In the genomic region with DNA sequence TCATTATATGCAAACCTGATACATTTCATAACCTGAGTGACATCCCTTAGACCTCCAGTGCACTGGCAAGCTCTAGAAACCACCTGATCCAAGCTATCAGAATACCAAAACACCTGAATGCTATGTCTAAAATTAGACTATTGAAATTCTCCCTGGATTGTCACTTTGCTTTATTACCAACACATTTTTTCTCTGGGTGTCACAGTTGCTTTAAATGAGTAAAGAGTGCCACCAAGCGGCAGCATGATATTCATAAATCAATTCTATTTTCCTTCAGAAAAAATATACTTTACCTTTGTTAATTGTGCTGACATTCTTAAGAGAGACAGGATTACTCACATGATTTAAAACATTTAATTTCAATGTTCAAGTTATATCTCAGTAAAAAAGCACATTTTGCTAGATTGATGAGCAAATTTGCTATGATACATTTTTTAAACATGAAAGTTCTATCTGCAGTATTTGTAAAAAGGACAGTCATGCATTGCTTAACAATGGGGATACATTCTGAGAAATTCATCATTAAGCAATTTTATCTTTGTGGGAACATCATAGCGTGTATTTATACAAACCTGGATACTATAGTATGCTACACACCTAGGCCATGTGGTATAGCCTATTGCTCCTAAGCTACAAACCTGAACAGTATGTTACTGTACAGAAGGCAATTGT, we compare ENCODE assay signal across 8 cellular contexts.
DNase-seq lines count a peak whose midpoint lies in the region; ATAC-seq and TF ChIP-seq lines count a peak whose summit lies in the region.

No MANE protein-coding gene starts in this region.

- no peak overlapping the region for H3K4me3 ChIP-seq in osteoblast (ENCODE audit: insufficient read depth, low read length)

- peaks cover 9% of the 10 kb centered on the region for H3K4me1 ChIP-seq in osteoblast (ENCODE audit: insufficient read depth, low read length)

- peak overlapping the region; percentile 9 for H3K27ac ChIP-seq in osteoblast (ENCODE audit: low read depth, low read length)

- H2AFZ ChIP-seq in osteoblast (ENCODE audit: low read length) = no peak overlapping the region

- DNase-seq in COR-L47 (lab: John Stamatoyannopoulos, UW) = peak; percentile 70
- DNase-seq in NCI-H2081 treated with DMSO at 0.1 percent for 48 hours (lab: John Stamatoyannopoulos, UW) = peak; percentile 30
- DNase-seq in activated CD4-positive, alpha-beta T cell treated with anti-CD3 and anti-CD28 coated beads for 4 hours = peak; percentile 25 to 39
- peak; percentile 38 to 69 for DNase-seq in erythroblast (lab: John Stamatoyannopoulos, UW)
- peak; percentile 67 for DNase-seq in osteoblast (ENCODE audit: insufficient read length, low spot score, missing footprints)
- DNase-seq in activated effector memory CD4-positive, alpha-beta T cell treated with Interleukin-2 at 50 U/mL for 16 hours = no peak

- peak overlapping the region; percentile 6 for H3K4me2 ChIP-seq in osteoblast (ENCODE audit: insufficient read depth, low read length)

- no peaks in the 10 kb centered on the region for H3K27me3 ChIP-seq in osteoblast (ENCODE audit: insufficient read depth, low read length)

- no peaks in the 10 kb centered on the region for H3K79me2 ChIP-seq in osteoblast (ENCODE audit: insufficient read depth, low read length)

- TF ChIP-seq POLR2A in erythroblast (IDR thresholded peaks at IDR 0.05; ENCODE audit: low read length) = no peak

- no peaks in the 10 kb centered on the region for H4K20me1 ChIP-seq in osteoblast (ENCODE audit: insufficient read depth, low read length)

- peak; percentile 45 for ATAC-seq in GM19351 (IDR thresholded peaks at IDR 0.05; ENCODE audit: unreplicated experiment)
- ATAC-seq in GM19035 (IDR thresholded peaks at IDR 0.05; ENCODE audit: unreplicated experiment) = no peak

- H3K9me3 ChIP-seq in osteoblast (ENCODE audit: low read depth, low read length) = no peaks in the 10 kb centered on the region

- H3K36me3 ChIP-seq in osteoblast (ENCODE audit: insufficient read depth, low read length) = no peaks in the 10 kb centered on the region

- peak; percentile 57 for TF ChIP-seq CTCF in osteoblast (IDR thresholded peaks at IDR 0.05; ENCODE audit: extremely low read depth, low read depth, low read length)
